Comparison of ENCODE assay signal across 24 cellular contexts in the genomic region with DNA sequence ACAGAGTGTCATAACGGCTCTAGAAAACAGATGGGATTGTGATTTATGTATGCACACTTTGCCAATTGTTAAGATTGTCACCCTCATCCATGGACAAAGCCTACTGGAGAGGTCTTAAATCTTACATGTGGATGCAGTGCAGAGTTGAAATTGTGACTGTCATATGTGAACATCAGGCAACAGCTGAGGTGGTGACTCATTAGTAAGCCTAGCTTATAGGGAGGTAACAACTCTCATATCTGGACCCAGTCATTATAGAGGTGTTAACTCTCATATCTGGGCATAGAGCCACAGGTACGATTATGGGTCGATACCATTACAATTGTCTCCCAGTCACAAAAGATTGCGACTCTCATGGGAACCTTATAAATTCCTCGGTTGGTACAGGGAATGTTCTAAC.
"Had no signal": no experiment of that assay in that cellular context is flagged by ENCODE, and none has a peak within 500 bp of the region (broad histone marks: within the 10 kb centered on the region; RNA-seq: fewer than 3 reads in every experiment).

No MANE protein-coding gene starts in this region.

- H3K27ac Mint-ChIP-seq: activated CD4-positive, alpha-beta memory T cell treated with anti-CD3 and anti-CD28 coated beads for 36 hours; activated naive CD4-positive, alpha-beta T cell treated with anti-CD3 and anti-CD28 coated beads for 36 hours had no signal

- H3K27me3 Mint-ChIP-seq: activated CD4-positive, alpha-beta memory T cell treated with anti-CD3 and anti-CD28 coated beads for 36 hours had no signal

- DNase-seq: activated CD4-positive, alpha-beta memory T cell treated with anti-CD3 and anti-CD28 coated beads for 36 hours; activated CD4-positive, alpha-beta T cell treated with anti-CD3 and anti-CD28 coated beads, Interleukin-2, amount 50 U/mL, for 1 hour; activated CD8-positive, alpha-beta memory T cell treated with anti-CD3 and anti-CD28 coated beads, Interleukin-2, amount 50 U/mL, for 48 hours; activated gamma-delta T cell treated with Interleukin-2 at 50 U/mL for 16 hours; activated naive CD4-positive, alpha-beta T cell treated with anti-CD3 and anti-CD28 coated beads for 36 hours; adrenal gland; body of pancreas; cerebellar nuclear complex; IMR-90; NCI-H1105 treated with DMSO at 0.1 percent for 48 hours; NCI-H1436; NCI-H1694 treated with DMSO at 0.1 percent for 48 hours; NCI-H2029; NCI-H345; NCI-H526 treated with DMSO at 0.1 percent for 48 hours; NCI-H774; PC-9; Right ventricle myocardium superior; SW 1271; T-helper 1 cell; T-helper 2 cell; T-helper 9 cell had no signal

- H3K4me3 Mint-ChIP-seq: activated CD4-positive, alpha-beta memory T cell treated with anti-CD3 and anti-CD28 coated beads for 36 hours; activated naive CD4-positive, alpha-beta T cell treated with anti-CD3 and anti-CD28 coated beads for 36 hours had no signal

- H3K9me3 Mint-ChIP-seq: activated CD4-positive, alpha-beta memory T cell treated with anti-CD3 and anti-CD28 coated beads for 36 hours; activated naive CD4-positive, alpha-beta T cell treated with anti-CD3 and anti-CD28 coated beads for 36 hours; activated naive CD4-positive, alpha-beta T cell treated with anti-CD3 and anti-CD28 coated beads, Interleukin-2, amount 50 U/mL, for 72 hours had no signal

- ATAC-seq: body of pancreas, K562 had no signal
